In the genomic region with DNA sequence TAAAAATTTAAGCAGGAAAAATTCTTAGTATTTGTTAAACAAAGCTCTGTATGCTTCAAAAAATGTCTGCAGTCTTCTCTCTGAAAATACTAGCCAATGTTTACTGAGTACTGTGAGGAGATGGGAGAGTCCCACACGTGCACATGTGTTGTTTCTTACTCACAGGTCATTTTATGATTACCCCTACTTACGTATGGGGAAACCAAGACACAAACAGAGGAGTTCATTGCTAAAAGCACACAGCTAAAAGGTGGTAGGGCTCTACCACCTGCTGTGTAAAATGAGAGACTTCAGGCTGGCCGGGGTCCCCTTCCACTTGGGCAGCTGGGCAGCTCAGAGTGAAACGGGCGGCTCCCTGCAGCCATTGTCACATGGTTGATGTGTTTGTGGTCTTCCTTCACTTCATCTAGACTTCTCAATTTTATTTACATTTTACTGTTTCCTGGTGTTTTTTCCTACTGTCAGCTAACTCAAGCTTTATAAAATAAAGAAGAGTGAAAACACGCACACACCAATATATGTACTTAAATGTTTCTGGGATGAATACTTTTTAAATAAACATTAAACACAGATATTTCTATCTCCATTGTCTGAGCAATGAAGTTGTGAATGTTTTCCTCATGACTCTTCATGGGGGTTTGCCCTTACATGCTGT, we compare ENCODE assay signal across 9 cellular contexts.
DNase-seq lines count a peak whose midpoint lies in the region; ATAC-seq, FAIRE-seq and TF ChIP-seq lines count a peak whose summit lies in the region.
"Had no signal": no experiment of that assay in that cellular context is flagged by ENCODE, and none has a peak within 500 bp of the region (broad histone marks: within the 10 kb centered on the region; RNA-seq: fewer than 3 reads in every experiment).

No MANE protein-coding gene starts in this region.

- H3K27ac Mint-ChIP-seq in naive thymus-derived CD8-positive, alpha-beta T cell, result peak overlapping the region; percentile 94 to 100 (median 99)

- CTCF ChIA-PET in AG04450 (lab: Charles Lee), result interaction anchor here (0.7 to 2.0 kb wide), 7 partner anchors 11 to 150 kb away, joined by 3 to 13 read pairs (median 3); no protein-coding TSS in a partner anchor

- peaks cover 6 to 38% (median 22%) of the 10 kb centered on the region in 3 donors for H3K36me3 Mint-ChIP-seq in naive thymus-derived CD8-positive, alpha-beta T cell

- POLR2A ChIA-PET in AG04450 (lab: Yijun Ruan, JAX), result interaction anchor here (0.9 to 1.4 kb wide), 2 partner anchors 10 to 47 kb away, joined by 4 to 6 read pairs; no protein-coding TSS in a partner anchor
- POLR2A ChIA-PET in naive thymus-derived CD8-positive, alpha-beta T cell (lab: Charles Lee), result interaction anchor here (0.5 to 3.2 kb wide), 8 partner anchors 42 to 518 kb away, joined by 3 to 43 read pairs (median 4); a partner anchor contains a TSS

- no peak overlapping the region for H3K4me3 ChIP-seq in AG04450 (ENCODE audit: low read depth, low read length)

- DNase-seq in AG04450 (ENCODE audit: low read depth, low spot score), result peak; percentile 33
- DNase-seq in GM12892 (ENCODE audit: insufficient read length), result no peak
- peak; percentile 50 for DNase-seq in amniotic epithelial cell (ENCODE audit: low read depth)
- DNase-seq in naive thymus-derived CD8-positive, alpha-beta T cell, result no peak
- DNase-seq in middle frontal gyrus (ENCODE audit: extremely low spot score, low spot score), result no peak
- no peak for DNase-seq in NCI-H146 (lab: John Stamatoyannopoulos, UW)
- DNase-seq in NCI-H2171 (lab: John Stamatoyannopoulos, UW), result no peak
- no peak for DNase-seq in MV-4-11 (lab: John Stamatoyannopoulos, UW)
- DNase-seq: activated CD4-positive, alpha-beta T cell treated with anti-CD3 and anti-CD28 coated beads, Interleukin-2, amount 50 U/mL, for 48 hours had no signal

- H3K4me1 Mint-ChIP-seq in naive thymus-derived CD8-positive, alpha-beta T cell, result peaks cover 40 to 87% (median 76%) of the 10 kb centered on the region in 4 donors

- FAIRE-seq in GM12892 (lab: Jason Lieb, UNC), result peak; percentile 81

- no peak for TF ChIP-seq POLR2A in GM12892 (IDR thresholded peaks at IDR 0.05; ENCODE audit: low read depth, low read length)

- no peak for ATAC-seq in naive thymus-derived CD8-positive, alpha-beta T cell

- peak overlapping the region; percentile 71 for H3K27ac ChIP-seq in AG04450 (ENCODE audit: low read depth, low read length)

- H3K27me3 ChIP-seq in AG04450 (ENCODE audit: control insufficient read depth, insufficient read depth, low read length), result no peaks in the 10 kb centered on the region

- peaks cover 3% of the 10 kb centered on the region for H3K9me3 ChIP-seq in AG04450 (ENCODE audit: control insufficient read depth, insufficient read depth, low read length)

- no peak for TF ChIP-seq CTCF in AG04450 (IDR thresholded peaks at IDR 0.05; ENCODE audit: low read depth, low read length)

- H3K4me3 Mint-ChIP-seq in naive thymus-derived CD8-positive, alpha-beta T cell, result peak overlapping the region in 9 of 10 donors; percentile 54 to 80 (median 75)

- no peaks in the 10 kb centered on the region for H3K27me3 Mint-ChIP-seq in naive thymus-derived CD8-positive, alpha-beta T cell

- H3K9me3 Mint-ChIP-seq in naive thymus-derived CD8-positive, alpha-beta T cell, result peaks cover 0 to 3% (median 0%) of the 10 kb centered on the region in 9 donors

Comparison
In these comparisons a context has a peak if more than half of its experiments do, and no peak if none do; other contexts are left out.
1. DNase-seq: peak in AG04450 (single experiment) and amniotic epithelial cell (single experiment); none in GM12892 (single experiment), naive thymus-derived CD8-positive, alpha-beta T cell (0 of 10), middle frontal gyrus (single experiment), NCI-H146 (single experiment), NCI-H2171 (single experiment) and MV-4-11 (single experiment).